Comparison of ENCODE assay signal across 1 cellular context in genomic region chr9:96719538-96720315, GRCh38.
TF ChIP-seq lines count a peak whose summit lies in the region.

No MANE protein-coding gene starts in this region.

TF ChIP-seq in GM23338, 12 proteins besides CTCF, POLR2A, EP300 and RAD21 (continued from another document):
- TF ChIP-seq ZNF462 (CRISPR knock-in tag; IDR thresholded peaks at IDR 0.05), result no peak
